8 cellular contexts compared by ENCODE assay signal in the genomic region with DNA sequence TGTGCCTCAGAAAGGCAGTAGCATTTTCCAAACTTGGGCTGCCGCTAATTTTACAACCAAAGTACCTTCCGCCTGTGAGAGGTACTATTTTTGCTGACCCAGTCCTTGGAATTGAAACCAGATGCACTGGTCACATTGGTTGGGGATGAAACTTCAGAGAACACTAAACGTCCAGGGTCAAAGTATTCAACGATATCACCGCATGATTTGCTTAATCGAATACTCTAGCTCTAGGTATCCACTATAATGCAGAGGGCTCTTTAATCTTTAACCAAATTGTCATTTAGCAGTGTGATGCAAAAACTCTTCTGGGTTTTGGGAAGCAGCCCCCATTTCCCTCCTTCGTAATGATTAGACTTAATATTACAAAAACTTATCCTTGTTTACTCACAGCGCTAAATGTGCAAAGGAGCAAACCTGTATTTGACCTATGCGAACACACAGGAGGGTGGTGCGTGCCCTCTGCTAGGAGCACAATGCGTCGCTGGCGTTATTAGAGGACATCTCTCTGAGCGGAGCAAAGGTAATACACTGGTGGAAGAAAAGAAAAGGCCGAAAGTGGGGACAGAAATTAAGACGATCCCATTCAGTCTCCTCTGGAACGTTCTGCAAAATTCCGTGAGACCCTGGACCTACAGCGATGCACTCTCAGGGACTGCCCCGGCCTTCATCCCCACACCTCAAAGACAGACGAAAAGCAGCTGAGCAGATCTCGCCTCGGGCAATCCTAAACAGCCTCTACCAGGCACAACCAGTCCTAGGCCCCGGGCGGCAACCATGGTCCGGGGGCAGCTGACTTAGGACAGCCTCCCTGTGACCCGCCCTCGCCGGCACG. TPM values are rescaled to one million over a fixed set of nuclear protein-coding genes. Genes with fewer than 3 reads are reported as not detected.
DNase-seq lines count a peak whose midpoint lies in the region; ATAC-seq and TF ChIP-seq lines count a peak whose summit lies in the region.

No MANE protein-coding gene starts in this region.

- no peak for TF ChIP-seq POLR2A in vagina (IDR thresholded peaks at IDR 0.05)

- H3K27me3 Mint-ChIP-seq in brain: peaks cover 3% of the 10 kb centered on the region

- no peaks in the 10 kb centered on the region for H3K36me3 Mint-ChIP-seq in brain

- no peak overlapping the region for H2BK12ac ChIP-seq in mesenchymal stem cell (ENCODE audit: low read length in 2 of 2)

- H3K79me1 ChIP-seq in mesenchymal stem cell (replicated peaks; ENCODE audit: low read length, poor library complexity, severe bottlenecking): no peaks in the 10 kb centered on the region

- H2AFZ ChIP-seq in mesenchymal stem cell (ENCODE audit: low read depth, low read length): peak overlapping the region; percentile 83

- H3K4me1 Mint-ChIP-seq in brain: peaks cover 41% of the 10 kb centered on the region

- no peak for ATAC-seq in Right ventricle myocardium superior (ENCODE audit: poor library complexity)

- no peaks in the 10 kb centered on the region for H3K9me3 ChIP-seq in cardiac muscle cell (ENCODE audit: low read depth)
- H3K9me3 ChIP-seq in mesenchymal stem cell (ENCODE audit: control insufficient read depth, low read length): peaks cover 7% of the 10 kb centered on the region
- no peaks in the 10 kb centered on the region for H3K9me3 ChIP-seq in vagina

- H3K18ac ChIP-seq in mesenchymal stem cell (ENCODE audit: low read depth in 1 of 2, low read length in 2 of 2): peak overlapping the region; percentile 58 to 75

- no peak overlapping the region for H2BK15ac ChIP-seq in mesenchymal stem cell (ENCODE audit: low read depth, poor library complexity, severe bottlenecking)

- H3K27me3 ChIP-seq in cardiac muscle cell: no peaks in the 10 kb centered on the region
- no peaks in the 10 kb centered on the region for H3K27me3 ChIP-seq in mesenchymal stem cell (ENCODE audit: control insufficient read depth in 1 of 2, insufficient read depth in 1 of 2, low read length in 2 of 2)
- H3K27me3 ChIP-seq in vagina: no peaks in the 10 kb centered on the region

- H3K4me1 ChIP-seq in cardiac muscle cell (ENCODE audit: low read depth) (peaks cover 7% of the 10 kb centered on the region), mesenchymal stem cell (ENCODE audit: control insufficient read depth, insufficient read depth, low read depth, low read length) (peaks cover 23% of the 10 kb centered on the region), vagina (peaks cover 46% of the 10 kb centered on the region)

- H2BK5ac ChIP-seq in mesenchymal stem cell (ENCODE audit: low read depth, low read length, poor library complexity, severe bottlenecking): no peak overlapping the region

- H3K36me3 ChIP-seq in cardiac muscle cell (no peaks in the 10 kb centered on the region), mesenchymal stem cell (ENCODE audit: control insufficient read depth in 1 of 2, insufficient read depth in 2 of 2, low read depth in 1 of 2, low read length in 2 of 2) (peaks cover 0 to 6% of the 10 kb centered on the region in 2 experiments), vagina (no peaks in the 10 kb centered on the region)

- H3K14ac ChIP-seq in mesenchymal stem cell (ENCODE audit: low read length in 2 of 2): no peak overlapping the region

- no peak overlapping the region for H2BK120ac ChIP-seq in mesenchymal stem cell (ENCODE audit: low read depth, low read length)

- no peak overlapping the region for H2AK5ac ChIP-seq in mesenchymal stem cell (ENCODE audit: low read length, severe bottlenecking)

- H3K4ac ChIP-seq in mesenchymal stem cell (ENCODE audit: low read depth in 1 of 2, low read length in 2 of 2): peak overlapping the region; percentile 64 to 71

- TF ChIP-seq CTCF in cardiac muscle cell (IDR thresholded peaks at IDR 0.05; ENCODE audit: low read depth, low read length) (no peak), brain (conservative IDR thresholded peaks at IDR 0.05) (no peak), vagina (IDR thresholded peaks at IDR 0.05) (no peak)

- peak overlapping the region; percentile 83 for H4K8ac ChIP-seq in mesenchymal stem cell (ENCODE audit: low read length)

- peak overlapping the region; percentile 88 for H3K9ac ChIP-seq in mesenchymal stem cell (ENCODE audit: low read length)

- peak overlapping the region; percentile 53 for H3K4me2 ChIP-seq in mesenchymal stem cell (ENCODE audit: low read length, poor library complexity, severe bottlenecking)

- H3K4me3 ChIP-seq in cardiac muscle cell (peak overlapping the region; percentile 17), mesenchymal stem cell (ENCODE audit: insufficient read depth in 1 of 2, low read depth in 1 of 2, low read length in 2 of 2) (peak overlapping the region; percentile 47 to 80), vagina (peak overlapping the region; percentile 35 to 40)

- H3K27ac Mint-ChIP-seq in brain: peak overlapping the region; percentile 76 to 91 (median 88)

- H3K9me3 Mint-ChIP-seq in brain: peaks cover 0 to 17% (median 0%) of the 10 kb centered on the region in 5 experiments

- DNase-seq in cardiac muscle cell (ENCODE audit: low read depth in 1 of 2, low spot score in 1 of 2): no peak
- no peak for DNase-seq in Right ventricle myocardium superior
- peak; percentile 3 for DNase-seq in mesenchymal stem cell
- no peak for DNase-seq in vagina (ENCODE audit: extremely low spot score in 2 of 2)
- no peak for DNase-seq in dedifferentiated amniotic fluid mesenchymal stem cell (ENCODE audit: extremely low spot score)
- no peak for DNase-seq in central memory CD4-positive, alpha-beta T cell
- DNase-seq in RKO (ENCODE audit: low spot score): no peak

- H4K91ac ChIP-seq in mesenchymal stem cell (ENCODE audit: low read length): no peak overlapping the region

- WGBS in mesenchymal stem cell: 43% methylated on average over 30 of the region's 30 CpGs

- no peak overlapping the region for H3K23ac ChIP-seq in mesenchymal stem cell (ENCODE audit: low read length in 2 of 2)

- H3K4me3 Mint-ChIP-seq in brain: peak overlapping the region; percentile 84 to 91 (median 88)

- intact Hi-C loops in Right ventricle myocardium superior (cut with DNase I) (loop anchor here (5.0 kb wide), 1 partner anchor 140 kb away; no protein-coding TSS in a partner anchor), vagina (cut with DNase I) (no loop called here)

- peak overlapping the region; percentile 57 for H3K27ac ChIP-seq in cardiac muscle cell
- H3K27ac ChIP-seq in mesenchymal stem cell (ENCODE audit: low read length, poor library complexity, severe bottlenecking): no peak overlapping the region
- H3K27ac ChIP-seq in vagina: peak overlapping the region; percentile 93

RNA-seq across cellular contexts. Expression of gene EEPD1, which starts 0.9 kb away (rescaled TPM):
- total RNA-seq in cardiac muscle cell: 11.9 and 13.5 TPM in 2 replicates
- polyA plus RNA-seq in cardiac muscle cell: 4.8 and 13.8 TPM in 2 replicates
- total RNA-seq in Right ventricle myocardium superior: 10.0 TPM
- 10.7 TPM for polyA plus RNA-seq in brain (ENCODE audit: insufficient read depth, low read depth, low replicate concordance)
- polyA plus RNA-seq in mesenchymal stem cell (2013, experiment 1 of 2): 5.2 TPM
- polyA plus RNA-seq in mesenchymal stem cell (2013, experiment 2 of 2): 4.3 TPM
- 9.8 TPM for total RNA-seq in vagina
